18 cellular contexts compared by ENCODE assay signal in the genomic region with DNA sequence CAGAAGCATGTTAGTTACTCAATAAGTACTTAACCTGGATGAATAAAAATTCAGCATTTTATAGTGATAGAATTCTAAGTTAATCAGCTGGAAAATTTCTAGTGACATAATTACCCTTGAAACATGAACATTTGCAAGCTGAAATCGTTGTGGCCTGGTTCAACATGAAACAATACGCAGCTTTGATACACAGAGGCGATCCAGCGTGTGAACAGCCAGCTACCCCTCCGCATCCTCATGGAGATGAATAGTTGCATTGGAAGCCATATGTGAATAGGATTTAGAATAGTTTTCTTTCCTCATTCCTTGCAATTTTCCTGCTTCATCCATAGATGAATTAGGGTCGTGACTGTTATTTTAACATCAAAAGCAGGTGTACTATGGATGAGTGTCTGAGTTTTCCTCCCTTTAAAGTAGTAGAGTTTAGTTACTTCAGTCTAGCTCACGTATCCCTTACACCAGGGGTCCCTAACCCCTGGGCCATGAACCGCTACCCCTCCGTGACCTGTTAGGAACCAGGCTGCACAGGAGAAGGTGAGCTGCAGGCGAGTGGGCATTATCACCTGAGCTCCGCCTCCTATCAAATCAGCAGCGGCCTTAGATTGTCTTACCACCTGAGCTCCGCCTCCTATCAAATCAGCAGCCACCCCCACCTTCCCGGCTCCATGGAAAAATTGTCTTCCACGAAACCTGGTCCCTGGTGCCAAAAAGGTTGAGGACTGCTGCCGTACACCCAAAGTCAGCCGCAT.
"Had no signal": no experiment of that assay in that cellular context is flagged by ENCODE, and none has a peak within 500 bp of the region (broad histone marks: within the 10 kb centered on the region; RNA-seq: fewer than 3 reads in every experiment).

No MANE protein-coding gene starts in this region.

- H3K9me3 ChIP-seq: breast epithelium, colonic mucosa, left lung, right atrium auricular region, tibial artery had no signal

- H3K4me1 ChIP-seq: breast epithelium, colonic mucosa had no signal

- H2AFZ ChIP-seq: neural progenitor cell had no signal

- H3K27ac Mint-ChIP-seq: activated naive CD8-positive, alpha-beta T cell treated with anti-CD3 and anti-CD28 coated beads for 36 hours; effector memory CD8-positive, alpha-beta T cell; naive thymus-derived CD4-positive, alpha-beta T cell; neural progenitor cell; progenitor cell of endocrine pancreas had no signal

- ATAC-seq: effector memory CD8-positive, alpha-beta T cell; left lung; naive thymus-derived CD4-positive, alpha-beta T cell; stimulated activated naive CD8-positive, alpha-beta T cell treated with anti-CD3 and anti-CD28 coated beads, Interleukin-15, Interleukin-2, amounts not matched to agents 100 U/mL and 50 U/mL, for 24 hours had no signal

- H3K4me3 Mint-ChIP-seq: activated naive CD8-positive, alpha-beta T cell treated with anti-CD3 and anti-CD28 coated beads for 36 hours; effector memory CD8-positive, alpha-beta T cell; naive thymus-derived CD4-positive, alpha-beta T cell; neural progenitor cell had no signal

- H3K36me3 ChIP-seq: breast epithelium, colonic mucosa, left lung, neural progenitor cell, right atrium auricular region, tibial artery had no signal

- DNase-seq: activated naive CD8-positive, alpha-beta T cell treated with anti-CD3 and anti-CD28 coated beads for 36 hours; activated T-cell treated with anti-CD3 and anti-CD28 coated beads, Interleukin-2, amount 50 U/mL, for 1 hour; colonic mucosa; dorsolateral prefrontal cortex; effector memory CD8-positive, alpha-beta T cell; kidney glomerular epithelial cell; left lung; naive thymus-derived CD4-positive, alpha-beta T cell; stimulated activated CD4-positive, alpha-beta T cell treated with anti-CD3 and anti-CD28 coated beads, Interleukin-4, amount 100 ng/mL, for 4 hours; stimulated activated naive CD8-positive, alpha-beta T cell treated with anti-CD3 and anti-CD28 coated beads, Interleukin-15, Interleukin-2, amounts not matched to agents 100 U/mL and 50 U/mL, for 24 hours; T-helper 9 cell; tibial artery had no signal

- H3K27ac ChIP-seq: breast epithelium, colonic mucosa, epithelial cell of prostate, left lung, neural progenitor cell, right atrium auricular region, tibial artery had no signal

- H3K9me3 Mint-ChIP-seq: activated naive CD8-positive, alpha-beta T cell treated with anti-CD3 and anti-CD28 coated beads for 36 hours; effector memory CD8-positive, alpha-beta T cell; naive thymus-derived CD4-positive, alpha-beta T cell; neural progenitor cell had no signal

- H3K27me3 ChIP-seq: breast epithelium, colonic mucosa, dorsolateral prefrontal cortex, left lung, right atrium auricular region had no signal

- H3K4me2 ChIP-seq: neural progenitor cell had no signal

- H3K9ac ChIP-seq: neural progenitor cell had no signal

- H3K4me3 ChIP-seq: breast epithelium, colonic mucosa, dorsolateral prefrontal cortex, left lung, lung, neural progenitor cell, right atrium auricular region, tibial artery had no signal

- H3K36me3 Mint-ChIP-seq: activated naive CD8-positive, alpha-beta T cell treated with anti-CD3 and anti-CD28 coated beads for 36 hours; naive thymus-derived CD4-positive, alpha-beta T cell; neural progenitor cell had no signal
